Comparison of ENCODE assay signal across 1 cellular context in the genomic region with DNA sequence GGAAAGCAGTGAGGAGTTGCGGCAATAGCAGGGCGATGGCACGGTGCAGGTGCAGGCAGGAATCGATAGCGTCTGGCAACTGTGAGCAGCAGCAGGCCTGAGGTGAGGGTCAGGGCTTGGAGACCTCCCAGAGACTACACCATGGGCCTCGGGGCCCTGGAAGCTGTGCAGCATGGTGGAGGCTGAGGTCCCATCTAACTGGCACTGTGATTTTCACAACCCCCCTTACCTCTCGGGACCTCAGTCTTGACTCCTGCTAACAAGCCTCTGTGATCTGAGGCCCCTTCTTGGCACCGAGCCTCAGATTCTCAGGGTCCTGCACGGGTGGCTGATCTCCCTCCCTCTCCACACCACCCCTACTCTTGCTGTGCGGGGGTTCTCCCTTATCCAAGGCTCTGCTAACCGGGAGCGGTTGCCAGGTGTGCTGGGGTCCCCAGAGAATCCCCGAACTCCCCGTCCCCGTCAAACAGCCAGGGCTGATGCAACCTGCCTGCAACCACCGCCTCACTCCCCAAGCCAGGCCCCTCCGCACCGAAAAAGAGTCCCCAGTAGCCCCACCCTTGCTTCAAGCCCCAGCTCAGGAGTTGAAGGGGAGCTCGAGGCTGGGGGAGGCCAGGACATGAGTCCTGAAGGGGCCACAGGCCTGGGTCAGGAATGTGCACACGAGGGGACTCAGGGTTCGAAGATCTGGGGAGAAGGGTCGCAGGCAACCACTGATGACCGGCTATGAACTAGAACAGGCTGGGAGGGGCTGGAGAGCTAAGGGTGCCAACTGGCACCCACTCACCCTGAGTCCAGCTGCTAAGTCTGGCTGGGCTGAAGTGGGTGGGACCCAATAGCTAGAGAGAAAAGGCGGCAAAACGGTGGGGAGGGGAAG.
A peak's percentile ranks its signal among the peaks of the same experiment; 100 is the strongest.
TF ChIP-seq lines count a peak whose summit lies in the region.

No MANE protein-coding gene starts in this region.

TF ChIP-seq in K562, 482 proteins besides CTCF, POLR2A, EP300 and RAD21 (continued from another document and continues in another):
- TF ChIP-seq, protein P1, sequence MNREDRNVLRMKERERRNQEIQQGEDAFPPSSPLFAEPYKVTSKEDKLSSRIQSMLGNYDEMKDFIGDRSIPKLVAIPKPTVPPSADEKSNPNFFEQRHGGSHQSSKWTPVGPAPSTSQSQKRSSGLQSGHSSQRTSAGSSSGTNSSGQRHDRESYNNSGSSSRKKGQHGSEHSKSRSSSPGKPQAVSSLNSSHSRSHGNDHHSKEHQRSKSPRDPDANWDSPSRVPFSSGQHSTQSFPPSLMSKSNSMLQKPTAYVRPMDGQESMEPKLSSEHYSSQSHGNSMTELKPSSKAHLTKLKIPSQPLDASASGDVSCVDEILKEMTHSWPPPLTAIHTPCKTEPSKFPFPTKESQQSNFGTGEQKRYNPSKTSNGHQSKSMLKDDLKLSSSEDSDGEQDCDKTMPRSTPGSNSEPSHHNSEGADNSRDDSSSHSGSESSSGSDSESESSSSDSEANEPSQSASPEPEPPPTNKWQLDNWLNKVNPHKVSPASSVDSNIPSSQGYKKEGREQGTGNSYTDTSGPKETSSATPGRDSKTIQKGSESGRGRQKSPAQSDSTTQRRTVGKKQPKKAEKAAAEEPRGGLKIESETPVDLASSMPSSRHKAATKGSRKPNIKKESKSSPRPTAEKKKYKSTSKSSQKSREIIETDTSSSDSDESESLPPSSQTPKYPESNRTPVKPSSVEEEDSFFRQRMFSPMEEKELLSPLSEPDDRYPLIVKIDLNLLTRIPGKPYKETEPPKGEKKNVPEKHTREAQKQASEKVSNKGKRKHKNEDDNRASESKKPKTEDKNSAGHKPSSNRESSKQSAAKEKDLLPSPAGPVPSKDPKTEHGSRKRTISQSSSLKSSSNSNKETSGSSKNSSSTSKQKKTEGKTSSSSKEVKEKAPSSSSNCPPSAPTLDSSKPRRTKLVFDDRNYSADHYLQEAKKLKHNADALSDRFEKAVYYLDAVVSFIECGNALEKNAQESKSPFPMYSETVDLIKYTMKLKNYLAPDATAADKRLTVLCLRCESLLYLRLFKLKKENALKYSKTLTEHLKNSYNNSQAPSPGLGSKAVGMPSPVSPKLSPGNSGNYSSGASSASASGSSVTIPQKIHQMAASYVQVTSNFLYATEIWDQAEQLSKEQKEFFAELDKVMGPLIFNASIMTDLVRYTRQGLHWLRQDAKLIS (CRISPR knock-in tag; IDR thresholded peaks at IDR 0.05), result peak; percentile 67; the same call in 1 of the 2 replicates
- TF ChIP-seq, protein P2, sequence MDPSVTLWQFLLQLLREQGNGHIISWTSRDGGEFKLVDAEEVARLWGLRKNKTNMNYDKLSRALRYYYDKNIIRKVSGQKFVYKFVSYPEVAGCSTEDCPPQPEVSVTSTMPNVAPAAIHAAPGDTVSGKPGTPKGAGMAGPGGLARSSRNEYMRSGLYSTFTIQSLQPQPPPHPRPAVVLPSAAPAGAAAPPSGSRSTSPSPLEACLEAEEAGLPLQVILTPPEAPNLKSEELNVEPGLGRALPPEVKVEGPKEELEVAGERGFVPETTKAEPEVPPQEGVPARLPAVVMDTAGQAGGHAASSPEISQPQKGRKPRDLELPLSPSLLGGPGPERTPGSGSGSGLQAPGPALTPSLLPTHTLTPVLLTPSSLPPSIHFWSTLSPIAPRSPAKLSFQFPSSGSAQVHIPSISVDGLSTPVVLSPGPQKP (CRISPR knock-in tag; IDR thresholded peaks at IDR 0.05), result no peak
- TF ChIP-seq SMARCA4 (IDR thresholded peaks at IDR 0.05) (peak; percentile 68; the same call in 1 of the 2 replicates), SRF (CRISPR knock-in tag; IDR thresholded peaks at IDR 0.05) (no peak; a peak in 2 of 4 replicates), HDAC2 (IDR thresholded peaks at IDR 0.05) (no peak), MAZ (CRISPR knock-in tag; conservative IDR thresholded peaks at IDR 0.05 in 1 of 2, IDR thresholded peaks at IDR 0.05 in 1 of 2) (peak; percentile 93 to 94), PCBP1 (IDR thresholded peaks at IDR 0.05; ENCODE audit: low read depth, low read length, poor library complexity, severe bottlenecking) (no peak), E2F3 (CRISPR knock-in tag; IDR thresholded peaks at IDR 0.05) (peak; percentile 50; the same call in 1 of the 2 replicates), ZNF586 (CRISPR knock-in tag; conservative IDR thresholded peaks at IDR 0.05) (peak; percentile 99), ZEB2 (IDR thresholded peaks at IDR 0.05) (peak; percentile 55; the same call in 1 of the 2 replicates), ZFP30 (CRISPR knock-in tag; IDR thresholded peaks at IDR 0.05; ENCODE audit: borderline replicate concordance) (no peak), SREBF1 (IDR thresholded peaks at IDR 0.05; ENCODE audit: borderline replicate concordance, low read depth, low read length) (no peak), POLR2B (IDR thresholded peaks at IDR 0.05; ENCODE audit: low read depth, partially characterized antibody) (no peak), PHB (CRISPR knock-in tag; IDR thresholded peaks at IDR 0.05) (0 out of 2 replicates have a peak, but pooled peaks have one; percentile 48), FOXA3 (CRISPR knock-in tag; conservative IDR thresholded peaks at IDR 0.05 in 1 of 2, IDR thresholded peaks at IDR 0.05 in 1 of 2) (no peak), HCFC1 (IDR thresholded peaks at IDR 0.05; ENCODE audit: low read depth, low read length) (peak; percentile 27; the same call in 1 of the 2 replicates), DDX20 (tag; IDR thresholded peaks at IDR 0.05; ENCODE audit: low read depth) (no peak; the same call in 1 of the 2 replicates), FUS (optimal IDR thresholded peaks at IDR 0.05; ENCODE audit: low read depth, low read length) (no peak), ELF4 (CRISPR knock-in tag; IDR thresholded peaks at IDR 0.05) (no peak)
- TF ChIP-seq, protein P3, sequence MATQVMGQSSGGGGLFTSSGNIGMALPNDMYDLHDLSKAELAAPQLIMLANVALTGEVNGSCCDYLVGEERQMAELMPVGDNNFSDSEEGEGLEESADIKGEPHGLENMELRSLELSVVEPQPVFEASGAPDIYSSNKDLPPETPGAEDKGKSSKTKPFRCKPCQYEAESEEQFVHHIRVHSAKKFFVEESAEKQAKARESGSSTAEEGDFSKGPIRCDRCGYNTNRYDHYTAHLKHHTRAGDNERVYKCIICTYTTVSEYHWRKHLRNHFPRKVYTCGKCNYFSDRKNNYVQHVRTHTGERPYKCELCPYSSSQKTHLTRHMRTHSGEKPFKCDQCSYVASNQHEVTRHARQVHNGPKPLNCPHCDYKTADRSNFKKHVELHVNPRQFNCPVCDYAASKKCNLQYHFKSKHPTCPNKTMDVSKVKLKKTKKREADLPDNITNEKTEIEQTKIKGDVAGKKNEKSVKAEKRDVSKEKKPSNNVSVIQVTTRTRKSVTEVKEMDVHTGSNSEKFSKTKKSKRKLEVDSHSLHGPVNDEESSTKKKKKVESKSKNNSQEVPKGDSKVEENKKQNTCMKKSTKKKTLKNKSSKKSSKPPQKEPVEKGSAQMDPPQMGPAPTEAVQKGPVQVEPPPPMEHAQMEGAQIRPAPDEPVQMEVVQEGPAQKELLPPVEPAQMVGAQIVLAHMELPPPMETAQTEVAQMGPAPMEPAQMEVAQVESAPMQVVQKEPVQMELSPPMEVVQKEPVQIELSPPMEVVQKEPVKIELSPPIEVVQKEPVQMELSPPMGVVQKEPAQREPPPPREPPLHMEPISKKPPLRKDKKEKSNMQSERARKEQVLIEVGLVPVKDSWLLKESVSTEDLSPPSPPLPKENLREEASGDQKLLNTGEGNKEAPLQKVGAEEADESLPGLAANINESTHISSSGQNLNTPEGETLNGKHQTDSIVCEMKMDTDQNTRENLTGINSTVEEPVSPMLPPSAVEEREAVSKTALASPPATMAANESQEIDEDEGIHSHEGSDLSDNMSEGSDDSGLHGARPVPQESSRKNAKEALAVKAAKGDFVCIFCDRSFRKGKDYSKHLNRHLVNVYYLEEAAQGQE (CRISPR knock-in tag; IDR thresholded peaks at IDR 0.05; ENCODE audit: low read depth), result peak; percentile 56
- TF ChIP-seq, protein P4, sequence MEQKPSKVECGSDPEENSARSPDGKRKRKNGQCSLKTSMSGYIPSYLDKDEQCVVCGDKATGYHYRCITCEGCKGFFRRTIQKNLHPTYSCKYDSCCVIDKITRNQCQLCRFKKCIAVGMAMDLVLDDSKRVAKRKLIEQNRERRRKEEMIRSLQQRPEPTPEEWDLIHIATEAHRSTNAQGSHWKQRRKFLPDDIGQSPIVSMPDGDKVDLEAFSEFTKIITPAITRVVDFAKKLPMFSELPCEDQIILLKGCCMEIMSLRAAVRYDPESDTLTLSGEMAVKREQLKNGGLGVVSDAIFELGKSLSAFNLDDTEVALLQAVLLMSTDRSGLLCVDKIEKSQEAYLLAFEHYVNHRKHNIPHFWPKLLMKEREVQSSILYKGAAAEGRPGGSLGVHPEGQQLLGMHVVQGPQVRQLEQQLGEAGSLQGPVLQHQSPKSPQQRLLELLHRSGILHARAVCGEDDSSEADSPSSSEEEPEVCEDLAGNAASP (IDR thresholded peaks at IDR 0.05), result no peak
- TF ChIP-seq, protein P5, sequence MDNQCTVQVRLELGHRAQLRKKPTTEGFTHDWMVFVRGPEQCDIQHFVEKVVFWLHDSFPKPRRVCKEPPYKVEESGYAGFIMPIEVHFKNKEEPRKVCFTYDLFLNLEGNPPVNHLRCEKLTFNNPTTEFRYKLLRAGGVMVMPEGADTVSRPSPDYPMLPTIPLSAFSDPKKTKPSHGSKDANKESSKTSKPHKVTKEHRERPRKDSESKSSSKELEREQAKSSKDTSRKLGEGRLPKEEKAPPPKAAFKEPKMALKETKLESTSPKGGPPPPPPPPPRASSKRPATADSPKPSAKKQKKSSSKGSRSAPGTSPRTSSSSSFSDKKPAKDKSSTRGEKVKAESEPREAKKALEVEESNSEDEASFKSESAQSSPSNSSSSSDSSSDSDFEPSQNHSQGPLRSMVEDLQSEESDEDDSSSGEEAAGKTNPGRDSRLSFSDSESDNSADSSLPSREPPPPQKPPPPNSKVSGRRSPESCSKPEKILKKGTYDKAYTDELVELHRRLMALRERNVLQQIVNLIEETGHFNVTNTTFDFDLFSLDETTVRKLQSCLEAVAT (IDR thresholded peaks at IDR 0.05), result no peak
- TF ChIP-seq, protein P6, sequence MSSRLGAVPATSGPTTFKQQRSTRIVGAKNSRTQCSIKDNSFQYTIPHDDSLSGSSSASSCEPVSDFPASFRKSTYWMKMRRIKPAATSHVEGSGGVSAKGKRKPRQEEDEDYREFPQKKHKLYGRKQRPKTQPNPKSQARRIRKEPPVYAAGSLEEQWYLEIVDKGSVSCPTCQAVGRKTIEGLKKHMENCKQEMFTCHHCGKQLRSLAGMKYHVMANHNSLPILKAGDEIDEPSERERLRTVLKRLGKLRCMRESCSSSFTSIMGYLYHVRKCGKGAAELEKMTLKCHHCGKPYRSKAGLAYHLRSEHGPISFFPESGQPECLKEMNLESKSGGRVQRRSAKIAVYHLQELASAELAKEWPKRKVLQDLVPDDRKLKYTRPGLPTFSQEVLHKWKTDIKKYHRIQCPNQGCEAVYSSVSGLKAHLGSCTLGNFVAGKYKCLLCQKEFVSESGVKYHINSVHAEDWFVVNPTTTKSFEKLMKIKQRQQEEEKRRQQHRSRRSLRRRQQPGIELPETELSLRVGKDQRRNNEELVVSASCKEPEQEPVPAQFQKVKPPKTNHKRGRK (tag; IDR thresholded peaks at IDR 0.05), result no peak
- TF ChIP-seq, protein P7, sequence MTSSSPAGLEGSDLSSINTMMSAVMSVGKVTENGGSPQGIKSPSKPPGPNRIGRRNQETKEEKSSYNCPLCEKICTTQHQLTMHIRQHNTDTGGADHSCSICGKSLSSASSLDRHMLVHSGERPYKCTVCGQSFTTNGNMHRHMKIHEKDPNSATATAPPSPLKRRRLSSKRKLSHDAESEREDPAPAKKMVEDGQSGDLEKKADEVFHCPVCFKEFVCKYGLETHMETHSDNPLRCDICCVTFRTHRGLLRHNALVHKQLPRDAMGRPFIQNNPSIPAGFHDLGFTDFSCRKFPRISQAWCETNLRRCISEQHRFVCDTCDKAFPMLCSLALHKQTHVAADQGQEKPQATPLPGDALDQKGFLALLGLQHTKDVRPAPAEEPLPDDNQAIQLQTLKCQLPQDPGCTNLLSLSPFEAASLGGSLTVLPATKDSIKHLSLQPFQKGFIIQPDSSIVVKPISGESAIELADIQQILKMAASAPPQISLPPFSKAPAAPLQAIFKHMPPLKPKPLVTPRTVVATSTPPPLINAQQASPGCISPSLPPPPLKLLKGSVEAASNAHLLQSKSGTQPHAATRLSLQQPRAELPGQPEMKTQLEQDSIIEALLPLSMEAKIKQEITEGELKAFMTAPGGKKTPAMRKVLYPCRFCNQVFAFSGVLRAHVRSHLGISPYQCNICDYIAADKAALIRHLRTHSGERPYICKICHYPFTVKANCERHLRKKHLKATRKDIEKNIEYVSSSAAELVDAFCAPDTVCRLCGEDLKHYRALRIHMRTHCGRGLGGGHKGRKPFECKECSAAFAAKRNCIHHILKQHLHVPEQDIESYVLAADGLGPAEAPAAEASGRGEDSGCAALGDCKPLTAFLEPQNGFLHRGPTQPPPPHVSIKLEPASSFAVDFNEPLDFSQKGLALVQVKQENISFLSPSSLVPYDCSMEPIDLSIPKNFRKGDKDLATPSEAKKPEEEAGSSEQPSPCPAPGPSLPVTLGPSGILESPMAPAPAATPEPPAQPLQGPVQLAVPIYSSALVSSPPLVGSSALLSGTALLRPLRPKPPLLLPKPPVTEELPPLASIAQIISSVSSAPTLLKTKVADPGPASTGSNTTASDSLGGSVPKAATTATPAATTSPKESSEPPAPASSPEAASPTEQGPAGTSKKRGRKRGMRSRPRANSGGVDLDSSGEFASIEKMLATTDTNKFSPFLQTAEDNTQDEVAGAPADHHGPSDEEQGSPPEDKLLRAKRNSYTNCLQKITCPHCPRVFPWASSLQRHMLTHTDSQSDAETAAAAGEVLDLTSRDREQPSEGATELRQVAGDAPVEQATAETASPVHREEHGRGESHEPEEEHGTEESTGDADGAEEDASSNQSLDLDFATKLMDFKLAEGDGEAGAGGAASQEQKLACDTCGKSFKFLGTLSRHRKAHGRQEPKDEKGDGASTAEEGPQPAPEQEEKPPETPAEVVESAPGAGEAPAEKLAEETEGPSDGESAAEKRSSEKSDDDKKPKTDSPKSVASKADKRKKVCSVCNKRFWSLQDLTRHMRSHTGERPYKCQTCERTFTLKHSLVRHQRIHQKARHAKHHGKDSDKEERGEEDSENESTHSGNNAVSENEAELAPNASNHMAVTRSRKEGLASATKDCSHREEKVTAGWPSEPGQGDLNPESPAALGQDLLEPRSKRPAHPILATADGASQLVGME (CRISPR knock-in tag; IDR thresholded peaks at IDR 0.05), result 0 out of 2 replicates have a peak, but pooled peaks have one; percentile 37
- TF ChIP-seq, protein P8, sequence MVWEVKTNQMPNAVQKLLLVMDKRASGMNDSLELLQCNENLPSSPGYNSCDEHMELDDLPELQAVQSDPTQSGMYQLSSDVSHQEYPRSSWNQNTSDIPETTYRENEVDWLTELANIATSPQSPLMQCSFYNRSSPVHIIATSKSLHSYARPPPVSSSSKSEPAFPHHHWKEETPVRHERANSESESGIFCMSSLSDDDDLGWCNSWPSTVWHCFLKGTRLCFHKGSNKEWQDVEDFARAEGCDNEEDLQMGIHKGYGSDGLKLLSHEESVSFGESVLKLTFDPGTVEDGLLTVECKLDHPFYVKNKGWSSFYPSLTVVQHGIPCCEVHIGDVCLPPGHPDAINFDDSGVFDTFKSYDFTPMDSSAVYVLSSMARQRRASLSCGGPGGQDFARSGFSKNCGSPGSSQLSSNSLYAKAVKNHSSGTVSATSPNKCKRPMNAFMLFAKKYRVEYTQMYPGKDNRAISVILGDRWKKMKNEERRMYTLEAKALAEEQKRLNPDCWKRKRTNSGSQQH (CRISPR knock-in tag; IDR thresholded peaks at IDR 0.05), result no peak; the same call in 1 of the 2 replicates
- TF ChIP-seq, protein P9, sequence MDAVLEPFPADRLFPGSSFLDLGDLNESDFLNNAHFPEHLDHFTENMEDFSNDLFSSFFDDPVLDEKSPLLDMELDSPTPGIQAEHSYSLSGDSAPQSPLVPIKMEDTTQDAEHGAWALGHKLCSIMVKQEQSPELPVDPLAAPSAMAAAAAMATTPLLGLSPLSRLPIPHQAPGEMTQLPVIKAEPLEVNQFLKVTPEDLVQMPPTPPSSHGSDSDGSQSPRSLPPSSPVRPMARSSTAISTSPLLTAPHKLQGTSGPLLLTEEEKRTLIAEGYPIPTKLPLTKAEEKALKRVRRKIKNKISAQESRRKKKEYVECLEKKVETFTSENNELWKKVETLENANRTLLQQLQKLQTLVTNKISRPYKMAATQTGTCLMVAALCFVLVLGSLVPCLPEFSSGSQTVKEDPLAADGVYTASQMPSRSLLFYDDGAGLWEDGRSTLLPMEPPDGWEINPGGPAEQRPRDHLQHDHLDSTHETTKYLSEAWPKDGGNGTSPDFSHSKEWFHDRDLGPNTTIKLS (IDR thresholded peaks at IDR 0.05; ENCODE audit: borderline replicate concordance, low read depth), result no peak
